In the genomic region with DNA sequence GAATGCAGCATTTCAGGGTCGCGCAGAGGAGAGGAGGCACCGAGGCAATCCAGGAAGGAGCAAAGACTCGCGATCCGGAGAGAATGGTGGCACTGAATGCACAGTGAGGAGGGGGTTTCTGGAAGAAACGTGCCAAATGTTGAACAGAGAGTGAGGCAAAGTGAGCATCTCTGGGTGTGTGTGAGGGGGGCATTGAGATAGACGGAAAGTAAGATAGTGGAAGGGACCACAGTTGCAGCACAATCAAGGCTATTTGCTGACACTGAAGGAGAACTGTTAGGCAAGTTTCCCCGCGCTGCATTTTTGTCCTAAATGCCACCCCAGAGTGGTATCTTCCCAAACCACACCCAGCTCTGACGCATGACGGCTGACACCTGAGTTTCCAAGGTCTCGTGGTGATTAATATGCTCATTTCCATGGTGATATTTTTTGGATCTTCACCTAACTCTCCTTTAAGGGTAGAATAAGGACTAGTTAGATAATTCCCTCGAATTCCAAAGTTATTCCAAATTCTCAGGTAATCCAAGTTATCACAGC, we compare ENCODE assay signal across 27 cellular contexts. TPM values are rescaled to one million over a fixed set of nuclear protein-coding genes. Genes with fewer than 3 reads are reported as not detected.
"Had no signal": no experiment of that assay in that cellular context is flagged by ENCODE, and none has a peak within 500 bp of the region (broad histone marks: within the 10 kb centered on the region; RNA-seq: fewer than 3 reads in every experiment).

No MANE protein-coding gene starts in this region.

- H3K4me1 Mint-ChIP-seq: central memory CD8-positive, alpha-beta T cell; immature natural killer cell; memory B cell; stimulated activated naive CD8-positive, alpha-beta T cell treated with anti-CD3 and anti-CD28 coated beads, Interleukin-15, amount 100 ng/mL, for 72 hours had no signal

- H3K4me3 ChIP-seq: coronary artery, gastroesophageal sphincter, heart right ventricle, lung, pancreas, right lobe of liver, suprapubic skin, transverse colon, upper lobe of right lung, uterus had no signal

- H3K36me3 ChIP-seq: gastroesophageal sphincter, heart right ventricle, neutrophil, pancreas, right lobe of liver, suprapubic skin, transverse colon, upper lobe of right lung, uterus had no signal

- H3K4me1 ChIP-seq: pancreas, right lobe of liver, suprapubic skin, transverse colon, upper lobe of right lung, uterus had no signal

- H3K27ac ChIP-seq: coronary artery, neutrophil, pancreas, right lobe of liver, suprapubic skin, transverse colon, upper lobe of right lung, uterus had no signal

- ATAC-seq: effector memory CD8-positive, alpha-beta T cell; gastroesophageal sphincter; left lobe of liver; pancreas; right lobe of liver; stimulated activated naive CD8-positive, alpha-beta T cell treated with anti-CD3 and anti-CD28 coated beads, Interleukin-15, amount 100 ng/mL, for 72 hours; upper lobe of right lung had no signal

- DNase-seq: effector memory CD8-positive, alpha-beta T cell; erythroblast; foreskin fibroblast; heart right ventricle; hypothalamus; immature natural killer cell; naive B cell; nephron progenitor cell; pancreas; right lobe of liver; small intestine; stimulated activated CD4-positive, alpha-beta T cell treated with anti-CD3 and anti-CD28 coated beads, Interleukin-15, amount 100 ng/mL, for 24 hours; stimulated activated CD4-positive, alpha-beta T cell treated with anti-CD3 and anti-CD28 coated beads, Interleukin-2, amount 100 ng/mL, for 48 hours; stimulated activated naive CD4-positive, alpha-beta T cell; stimulated activated naive CD8-positive, alpha-beta T cell treated with anti-CD3 and anti-CD28 coated beads, Interleukin-15, amount 100 ng/mL, for 72 hours; transverse colon; upper lobe of right lung; uterus had no signal

- H3K4me3 Mint-ChIP-seq: central memory CD8-positive, alpha-beta T cell; effector memory CD8-positive, alpha-beta T cell; immature natural killer cell; memory B cell; naive B cell; nephron progenitor cell; stimulated activated naive CD8-positive, alpha-beta T cell treated with anti-CD3 and anti-CD28 coated beads, Interleukin-15, amount 100 ng/mL, for 72 hours had no signal

- H3K27me3 ChIP-seq: gastroesophageal sphincter, heart right ventricle, pancreas, right lobe of liver, suprapubic skin, transverse colon, upper lobe of right lung, uterus had no signal

- H3K9me3 ChIP-seq: neutrophil, pancreas, right lobe of liver, suprapubic skin, transverse colon, upper lobe of right lung, uterus had no signal

- H3K27ac Mint-ChIP-seq: effector memory CD8-positive, alpha-beta T cell; immature natural killer cell; memory B cell; stimulated activated naive CD8-positive, alpha-beta T cell treated with anti-CD3 and anti-CD28 coated beads, Interleukin-15, amount 100 ng/mL, for 72 hours had no signal

RNA-seq across cellular contexts. Expression of a gene that starts 26.1 kb away (rescaled TPM):
- total RNA-seq: dermis microvascular lymphatic vessel endothelial cell had no signal
